In the genomic region with DNA sequence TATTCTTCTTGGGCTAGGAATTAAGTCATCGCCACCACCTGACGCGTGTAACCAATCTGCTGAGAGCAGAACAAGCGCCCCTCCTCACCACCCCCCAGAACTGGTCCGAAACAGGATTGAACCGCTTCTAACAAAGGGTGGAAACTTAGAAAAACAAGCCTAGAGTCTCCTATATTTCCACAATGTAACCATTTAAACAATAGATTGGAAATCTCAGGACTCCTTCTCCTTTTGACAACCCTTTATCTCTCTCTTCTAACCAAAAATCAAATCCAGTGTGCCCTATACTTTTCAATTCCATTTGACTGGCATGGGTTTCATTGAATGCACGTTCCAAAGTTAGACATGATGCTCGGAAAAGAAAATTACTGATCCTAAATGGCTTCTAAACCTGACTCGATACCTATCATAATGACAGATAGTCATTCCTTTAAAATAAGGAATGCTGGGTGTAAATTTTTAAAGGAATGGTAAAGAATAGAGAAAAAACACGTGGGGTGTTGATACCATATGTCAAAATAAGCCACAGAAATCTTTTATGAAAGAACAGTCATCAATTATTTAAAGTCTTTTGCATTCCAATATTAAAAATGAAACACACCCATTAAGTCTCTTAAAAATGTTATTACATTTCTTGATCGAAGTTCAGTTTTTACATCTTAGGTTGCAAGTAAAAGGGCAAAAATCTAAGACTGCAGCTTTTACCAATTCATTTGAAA, we compare ENCODE assay signal across 8 cellular contexts. TPM values are rescaled to one million over a fixed set of nuclear protein-coding genes. Genes with fewer than 3 reads are reported as not detected.
DNase-seq lines count a peak whose midpoint lies in the region; ATAC-seq, FAIRE-seq and TF ChIP-seq lines count a peak whose summit lies in the region.

No MANE protein-coding gene starts in this region.

- peak overlapping the region; percentile 81 to 95 for H3K4me3 ChIP-seq in neutrophil (ENCODE audit: low read depth in 1 of 2, low read length in 1 of 2)

- peak overlapping the region; percentile 94 for H3K27ac ChIP-seq in neutrophil
- H3K27ac ChIP-seq in substantia nigra (ENCODE audit: low read depth, low read length, poor library complexity, severe bottlenecking), result peak overlapping the region; percentile 99

- no peaks in the 10 kb centered on the region for H3K9me3 ChIP-seq in neutrophil

- TF ChIP-seq CTCF in AG09319 (IDR thresholded peaks at IDR 0.05; ENCODE audit: low read depth, low read length) (no peak), neutrophil (IDR thresholded peaks at IDR 0.05) (no peak)

- FAIRE-seq in frontal cortex (lab: Jason Lieb, UNC), result no peak

- H3K4me1 ChIP-seq in neutrophil (ENCODE audit: control insufficient read depth in 1 of 2, insufficient read depth in 1 of 2, low read depth in 1 of 2, low read length in 1 of 2), result peaks cover 32 to 51% of the 10 kb centered on the region in 2 experiments

- DNase-seq in AG09319 (ENCODE audit: extremely low read depth, low read depth), result peak; percentile 77
- peak; percentile 84 to 88 for DNase-seq in Kasumi-1 (lab: John Stamatoyannopoulos, UW)
- peak; percentile 65 to 83 for DNase-seq in SHP77 (lab: John Stamatoyannopoulos, UW)
- DNase-seq in activated naive CD4-positive, alpha-beta T cell treated with Interleukin-2 at 50 U/mL for 16 hours, result peak; percentile 75
- peak; percentile 52 to 74 for DNase-seq in frontal cortex (ENCODE audit: low spot score in 2 of 2)
- DNase-seq in substantia nigra (lab: John Stamatoyannopoulos, UW), result peak in 47 of 49 donors; percentile 1 to 91 (median 68)

- peaks cover 26% of the 10 kb centered on the region for H3K36me3 ChIP-seq in neutrophil

- ATAC-seq in GM19351 (IDR thresholded peaks at IDR 0.05; ENCODE audit: unreplicated experiment), result peak; percentile 17

- no peaks in the 10 kb centered on the region for H3K27me3 ChIP-seq in neutrophil

RNA-seq across cellular contexts. Expression of a gene that starts 1.2 kb away (rescaled TPM):
- 259 TPM for total RNA-seq in frontal cortex

Comparison
In these comparisons a context has a peak if more than half of its experiments do, and no peak if none do; other contexts are left out.
1. Peak in every context shown above with its lines: DNase-seq, ATAC-seq, H3K4me3 ChIP-seq and H3K27ac ChIP-seq.